1 cellular context compared by ENCODE assay signal in genomic region chr6:44704240-44705150, GRCh38.
TF ChIP-seq lines count a peak whose summit lies in the region.

No MANE protein-coding gene starts in this region.

TF ChIP-seq in SK-N-SH, 30 proteins besides CTCF, POLR2A, EP300 and RAD21:
- TF ChIP-seq, protein P1, sequence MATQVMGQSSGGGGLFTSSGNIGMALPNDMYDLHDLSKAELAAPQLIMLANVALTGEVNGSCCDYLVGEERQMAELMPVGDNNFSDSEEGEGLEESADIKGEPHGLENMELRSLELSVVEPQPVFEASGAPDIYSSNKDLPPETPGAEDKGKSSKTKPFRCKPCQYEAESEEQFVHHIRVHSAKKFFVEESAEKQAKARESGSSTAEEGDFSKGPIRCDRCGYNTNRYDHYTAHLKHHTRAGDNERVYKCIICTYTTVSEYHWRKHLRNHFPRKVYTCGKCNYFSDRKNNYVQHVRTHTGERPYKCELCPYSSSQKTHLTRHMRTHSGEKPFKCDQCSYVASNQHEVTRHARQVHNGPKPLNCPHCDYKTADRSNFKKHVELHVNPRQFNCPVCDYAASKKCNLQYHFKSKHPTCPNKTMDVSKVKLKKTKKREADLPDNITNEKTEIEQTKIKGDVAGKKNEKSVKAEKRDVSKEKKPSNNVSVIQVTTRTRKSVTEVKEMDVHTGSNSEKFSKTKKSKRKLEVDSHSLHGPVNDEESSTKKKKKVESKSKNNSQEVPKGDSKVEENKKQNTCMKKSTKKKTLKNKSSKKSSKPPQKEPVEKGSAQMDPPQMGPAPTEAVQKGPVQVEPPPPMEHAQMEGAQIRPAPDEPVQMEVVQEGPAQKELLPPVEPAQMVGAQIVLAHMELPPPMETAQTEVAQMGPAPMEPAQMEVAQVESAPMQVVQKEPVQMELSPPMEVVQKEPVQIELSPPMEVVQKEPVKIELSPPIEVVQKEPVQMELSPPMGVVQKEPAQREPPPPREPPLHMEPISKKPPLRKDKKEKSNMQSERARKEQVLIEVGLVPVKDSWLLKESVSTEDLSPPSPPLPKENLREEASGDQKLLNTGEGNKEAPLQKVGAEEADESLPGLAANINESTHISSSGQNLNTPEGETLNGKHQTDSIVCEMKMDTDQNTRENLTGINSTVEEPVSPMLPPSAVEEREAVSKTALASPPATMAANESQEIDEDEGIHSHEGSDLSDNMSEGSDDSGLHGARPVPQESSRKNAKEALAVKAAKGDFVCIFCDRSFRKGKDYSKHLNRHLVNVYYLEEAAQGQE (IDR thresholded peaks at IDR 0.05; ENCODE audit: low read depth, low read length), result no peak
